Comparison of ENCODE assay signal across 25 cellular contexts in genomic region chr21:25944082-25944481, GRCh38.
"Had no signal": no experiment of that assay in that cellular context is flagged by ENCODE, and none has a peak within 500 bp of the region (broad histone marks: within the 10 kb centered on the region; RNA-seq: fewer than 3 reads in every experiment).

No MANE protein-coding gene starts in this region.

- H3K4me3 ChIP-seq: SK-N-MC had no signal

- DNase-seq: activated CD4-positive, alpha-beta memory T cell treated with anti-CD3 and anti-CD28 coated beads for 36 hours; activated CD4-positive, alpha-beta T cell treated with anti-CD3 and anti-CD28 coated beads, Interleukin-2, amount 10 ng/mL, durations not matched to agents 7 days and 5 days; activated CD4-positive, CD25-positive, alpha-beta regulatory T cell; activated CD8-positive, alpha-beta memory T cell treated with anti-CD3 and anti-CD28 coated beads for 24 hours; activated effector memory CD4-positive, alpha-beta T cell treated with anti-CD3 and anti-CD28 coated beads, Interleukin-2, amount 50 U/mL, for 16 hours; activated naive CD4-positive, alpha-beta T cell treated with Interleukin-2 at 50 U/mL for 16 hours; activated naive CD8-positive, alpha-beta T cell treated with anti-CD3 and anti-CD28 coated beads, Interleukin-2, amount 50 U/mL, for 24 hours; activated T-cell treated with anti-CD3 and anti-CD28 coated beads, Interleukin-2, amount 50 U/mL, for 4 hours; amniotic stem cell; KG1; NCI-H1092; NCI-H1417; NCI-H1694; NCI-H2029; NCI-H2107; NCI-H226; NCI-H526; NCI-H82; T-cell; T-helper 2 cell; T1000 had no signal

- ATAC-seq: activated naive CD4-positive, alpha-beta T cell treated with anti-CD3 and anti-CD28 coated beads, Interleukin-2, amount 50 U/mL, for 72 hours; activated naive CD8-positive, alpha-beta T cell treated with anti-CD3 and anti-CD28 coated beads, Interleukin-2, amount 50 U/mL, for 24 hours; activated T-cell treated with anti-CD3 and anti-CD28 coated beads, Interleukin-2, amount 50 U/mL, for 4 hours; T-cell had no signal

- FAIRE-seq: astrocyte, TTC549 had no signal

- H3K27ac ChIP-seq: SK-N-MC had no signal
